In genomic region chr13:19069684-19070397, GRCh38 we compare ENCODE assay signal across 15 cellular contexts.
DNase-seq lines count a peak whose midpoint lies in the region; ATAC-seq, FAIRE-seq and TF ChIP-seq lines count a peak whose summit lies in the region.
"Had no signal": no experiment of that assay in that cellular context is flagged by ENCODE, and none has a peak within 500 bp of the region (broad histone marks: within the 10 kb centered on the region; RNA-seq: fewer than 3 reads in every experiment).

No MANE protein-coding gene starts in this region.

- CTCF ChIA-PET in CD4-positive, alpha-beta T cell (lab: Charles Lee): no interaction called here

- TF ChIP-seq CTCF in chondrocyte (IDR thresholded peaks at IDR 0.05): no peak
- TF ChIP-seq CTCF in osteocyte (IDR thresholded peaks at IDR 0.05): no peak
- no peak for TF ChIP-seq CTCF in CD4-positive, alpha-beta T cell (IDR thresholded peaks at IDR 0.05)

- H3K27me3 Mint-ChIP-seq in chondrocyte (ENCODE audit: low read depth) (no peaks in the 10 kb centered on the region), osteocyte (ENCODE audit: unreplicated experiment) (no peaks in the 10 kb centered on the region)
- no peaks in the 10 kb centered on the region for H3K27me3 Mint-ChIP-seq in CD4-positive, alpha-beta T cell
- H3K27me3 Mint-ChIP-seq: CD8-positive, alpha-beta memory T cell had no signal

- peaks cover 2% of the 10 kb centered on the region for H3K36me3 Mint-ChIP-seq in chondrocyte (ENCODE audit: low read depth)
- H3K36me3 Mint-ChIP-seq in osteocyte (ENCODE audit: unreplicated experiment): no peaks in the 10 kb centered on the region
- no peaks in the 10 kb centered on the region for H3K36me3 Mint-ChIP-seq in CD4-positive, alpha-beta T cell (ENCODE audit: low read depth)
- H3K36me3 Mint-ChIP-seq: CD14-positive monocyte; CD8-positive, alpha-beta memory T cell had no signal

- peaks cover 34% of the 10 kb centered on the region for H3K9me3 Mint-ChIP-seq in chondrocyte (ENCODE audit: low read depth)
- peaks cover 39% of the 10 kb centered on the region for H3K9me3 Mint-ChIP-seq in osteocyte (ENCODE audit: unreplicated experiment)
- H3K9me3 Mint-ChIP-seq in CD4-positive, alpha-beta T cell: peaks cover 2% of the 10 kb centered on the region

- POLR2A ChIA-PET in CD4-positive, alpha-beta T cell (lab: Charles Lee): no interaction called here

- H3K27ac Mint-ChIP-seq in chondrocyte (ENCODE audit: unreplicated experiment) (no peak overlapping the region), osteocyte (ENCODE audit: unreplicated experiment) (no peak overlapping the region)
- H3K27ac Mint-ChIP-seq in CD4-positive, alpha-beta T cell: no peak overlapping the region
- H3K27ac Mint-ChIP-seq: CD14-positive monocyte had no signal

- H3K4me3 Mint-ChIP-seq in chondrocyte (ENCODE audit: unreplicated experiment) (no peak overlapping the region), osteocyte (ENCODE audit: unreplicated experiment) (no peak overlapping the region)
- H3K4me3 Mint-ChIP-seq in CD4-positive, alpha-beta T cell: no peak overlapping the region
- H3K4me3 Mint-ChIP-seq: CD14-positive monocyte; CD8-positive, alpha-beta memory T cell had no signal

- H3K9me3 ChIP-seq in CD4-positive, alpha-beta T cell (ENCODE audit: control insufficient read depth, low read length): no peaks in the 10 kb centered on the region
- H3K9me3 ChIP-seq: BE2C had no signal

- intact Hi-C loops in CD4-positive, alpha-beta T cell (cut with DNase I, micrococcal nuclease): no loop called here

- H3K27me3 ChIP-seq in CD4-positive, alpha-beta T cell (ENCODE audit: control insufficient read depth, insufficient read depth, low read length): no peaks in the 10 kb centered on the region
- H3K27me3 ChIP-seq: BE2C had no signal

- ATAC-seq in CD4-positive, alpha-beta T cell (ENCODE audit: poor library complexity): no peak
- ATAC-seq: HCT116 had no signal

- no peak overlapping the region for H3K27ac ChIP-seq in CD4-positive, alpha-beta T cell (ENCODE audit: low read depth, low read length)

- DNase-seq in HTR-8/SVneo (ENCODE audit: insufficient read length, low spot score) (no peak), chondrocyte (ENCODE audit: low spot score) (peak; percentile 61), osteocyte (ENCODE audit: extremely low spot score, unreplicated experiment) (peak; percentile 59), urothelium cell line (ENCODE audit: low spot score) (no peak), NCI-H2196 (lab: John Stamatoyannopoulos, UW; ENCODE audit: unreplicated experiment) (no peak), NCI-H2227 (lab: John Stamatoyannopoulos, UW; ENCODE audit: unreplicated experiment) (no peak)
- no peak for DNase-seq in CD4-positive, alpha-beta T cell
- DNase-seq: BE2C; CD8-positive, alpha-beta memory T cell; DMS53; GF-D8; IMR-90 had no signal

- H3K4me1 Mint-ChIP-seq in chondrocyte (ENCODE audit: low read depth): no peaks in the 10 kb centered on the region
- no peaks in the 10 kb centered on the region for H3K4me1 Mint-ChIP-seq in osteocyte (ENCODE audit: unreplicated experiment)
- H3K4me1 Mint-ChIP-seq in CD4-positive, alpha-beta T cell (ENCODE audit: low read depth): no peaks in the 10 kb centered on the region
- H3K4me1 Mint-ChIP-seq: CD14-positive monocyte; CD8-positive, alpha-beta memory T cell had no signal

- FAIRE-seq in HTR-8/SVneo (lab: Jason Lieb, UNC) (peak; percentile 40), urothelium cell line (lab: Jason Lieb, UNC) (peak; percentile 72)
- FAIRE-seq: A204.1 had no signal

Comparison
In these comparisons a context has a peak if more than half of its experiments do, and no peak if none do; other contexts are left out.
1. DNase-seq: peak in chondrocyte (single experiment) and osteocyte (single experiment); none in HTR-8/SVneo (single experiment), urothelium cell line (single experiment), CD4-positive, alpha-beta T cell (0 of 10), NCI-H2196 (single experiment) and NCI-H2227 (single experiment).